Comparison of ENCODE assay signal across 14 cellular contexts in the genomic region with DNA sequence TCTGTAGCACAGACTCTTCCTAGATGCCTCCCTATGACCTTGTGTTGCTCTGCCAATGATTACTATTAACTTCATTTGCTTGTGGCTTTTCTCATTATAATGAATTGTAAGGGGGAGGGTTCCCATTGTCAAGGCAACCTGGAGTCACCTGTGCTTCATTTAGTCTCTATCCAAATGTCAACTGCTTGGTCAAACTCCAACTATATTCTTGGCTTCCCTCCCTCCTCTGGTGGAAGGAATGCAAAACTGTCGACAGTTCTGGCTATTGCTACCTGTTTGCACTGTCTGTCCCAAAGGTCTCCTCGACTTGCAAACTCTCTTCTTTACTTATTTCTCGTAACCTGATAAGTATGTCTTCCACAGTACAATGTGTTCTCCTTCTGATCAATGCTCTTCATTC.
DNase-seq lines count a peak whose midpoint lies in the region; ATAC-seq and TF ChIP-seq lines count a peak whose summit lies in the region.
"Had no signal": no experiment of that assay in that cellular context is flagged by ENCODE, and none has a peak within 500 bp of the region (broad histone marks: within the 10 kb centered on the region; RNA-seq: fewer than 3 reads in every experiment).

No MANE protein-coding gene starts in this region.

- H3K56ac ChIP-seq in H9 (ENCODE audit: insufficient read length, low read depth, low read length), result no peak overlapping the region

- no peaks in the 10 kb centered on the region; the same call in 1 of the 2 replicates for H3K4me1 ChIP-seq in H9 (ENCODE audit: insufficient read depth, low read length)

- WGBS in H9 (ENCODE audit: extremely low coverage, insufficient read length, low lambda C conversion rate), result no CpG with 5 or more reads among the region's 3 CpGs

- peaks cover 11 to 14% of the 10 kb centered on the region in 2 experiments for H3K4me1 Mint-ChIP-seq in H9
- H3K4me1 Mint-ChIP-seq in WTC11, result peaks cover 11% of the 10 kb centered on the region
- no peaks in the 10 kb centered on the region for H3K4me1 Mint-ChIP-seq in progenitor cell of endocrine pancreas (ENCODE audit: low read depth)
- H3K4me1 Mint-ChIP-seq: CD4-positive, alpha-beta memory T cell had no signal

- H2BK15ac ChIP-seq in H9 (ENCODE audit: low read depth, low read length), result no peak overlapping the region

- H3K79me1 ChIP-seq in H9 (ENCODE audit: insufficient read depth, low read depth, low read length, poor library complexity, severe bottlenecking), result no peaks in the 10 kb centered on the region

- H3K23me2 ChIP-seq in H9 (ENCODE audit: insufficient read length, low read depth, low read length, poor library complexity, severe bottlenecking), result no peaks in the 10 kb centered on the region

- H2BK12ac ChIP-seq in H9 (ENCODE audit: insufficient read length, low read depth, low read length), result no peak overlapping the region

- H3K14ac ChIP-seq in H9 (ENCODE audit: insufficient read depth, low read length), result no peak overlapping the region

- H3T11ph ChIP-seq in H9 (ENCODE audit: low read length), result no peak overlapping the region

- H2AK5ac ChIP-seq in H9 (ENCODE audit: insufficient read length, low read length), result no peak overlapping the region

- H3K27me3 Mint-ChIP-seq in H9 (ENCODE audit: low read depth), result peaks cover 2% of the 10 kb centered on the region; the same call in 1 of the 2 replicates
- no peaks in the 10 kb centered on the region for H3K27me3 Mint-ChIP-seq in WTC11 (ENCODE audit: low read depth)
- no peaks in the 10 kb centered on the region for H3K27me3 Mint-ChIP-seq in progenitor cell of endocrine pancreas

- H4K20me1 ChIP-seq in H9 (ENCODE audit: control insufficient read depth, insufficient read depth, insufficient read length), result no peaks in the 10 kb centered on the region

- no peak overlapping the region for H3K27ac Mint-ChIP-seq in H9
- no peak overlapping the region for H3K27ac Mint-ChIP-seq in WTC11
- H3K27ac Mint-ChIP-seq in progenitor cell of endocrine pancreas, result no peak overlapping the region
- H3K27ac Mint-ChIP-seq: brain; CD4-positive, alpha-beta memory T cell had no signal

- H4K5ac ChIP-seq in H9 (ENCODE audit: insufficient read length, low read depth, low read length), result no peak overlapping the region

- peak; percentile 89 for ATAC-seq in WTC11
- ATAC-seq in GM18511 (IDR thresholded peaks at IDR 0.05; ENCODE audit: unreplicated experiment), result no peak
- no peak for ATAC-seq in HG03520 (IDR thresholded peaks at IDR 0.05; ENCODE audit: unreplicated experiment)
- ATAC-seq in GM19455 (IDR thresholded peaks at IDR 0.05; ENCODE audit: unreplicated experiment), result no peak

- DNase-seq in H9 (peak; percentile 60), WTC11 (ENCODE audit: low spot score) (peak; percentile 46), iPS-NIHi11 (ENCODE audit: low spot score) (peak; percentile 63), progenitor cell of endocrine pancreas (ENCODE audit: low spot score, unreplicated experiment) (no peak)
- DNase-seq: CD4-positive, alpha-beta memory T cell; head of caudate nucleus; KBM-7; NCI-H2029; retina; T-helper 2 cell had no signal

- H2BK5ac ChIP-seq in H9 (ENCODE audit: insufficient read length, low read length), result no peak overlapping the region

- no peak overlapping the region for H3K27ac ChIP-seq in H9 (ENCODE audit: insufficient read length, low read depth, low read length)

- H3K4me2 ChIP-seq in H9 (ENCODE audit: insufficient read depth, insufficient read length, low read length), result no peak overlapping the region

- no peaks in the 10 kb centered on the region for H3K9me3 ChIP-seq in H9 (ENCODE audit: control insufficient read depth, low read depth, low read length)

- no peaks in the 10 kb centered on the region for H3K27me3 ChIP-seq in H9 (ENCODE audit: insufficient read depth, low read length)

- no peak overlapping the region for H4K8ac ChIP-seq in H9 (replicated peaks; ENCODE audit: insufficient read length, low read depth, low read length)

- H2BK120ac ChIP-seq in H9 (ENCODE audit: low read depth, low read length, poor library complexity, severe bottlenecking), result no peak overlapping the region

- no peak overlapping the region for H3K18ac ChIP-seq in H9 (ENCODE audit: insufficient read length, low read depth, low read length)

- no peak overlapping the region for H2AFZ ChIP-seq in H9 (ENCODE audit: low read length)

- CTCF ChIA-PET in WTC11 (lab: Charles Lee), result interaction anchor here (0.9 to 1.2 kb wide), 2 partner anchors 26 to 90 kb away, joined by 3 to 4 read pairs; no protein-coding TSS in a partner anchor

- H3K9me3 Mint-ChIP-seq in H9, result no peaks in the 10 kb centered on the region
- no peaks in the 10 kb centered on the region for H3K9me3 Mint-ChIP-seq in WTC11
- no peaks in the 10 kb centered on the region for H3K9me3 Mint-ChIP-seq in progenitor cell of endocrine pancreas (ENCODE audit: low read depth)
- H3K9me3 Mint-ChIP-seq: brain; CD4-positive, alpha-beta memory T cell had no signal

- H3K79me2 ChIP-seq in H9 (ENCODE audit: insufficient read depth, low read length), result no peaks in the 10 kb centered on the region

- no peak overlapping the region for H3K4ac ChIP-seq in H9 (ENCODE audit: low read depth, low read length)

- H3K9ac ChIP-seq in H9 (ENCODE audit: extremely low read depth, insufficient read length, low read length), result no peak overlapping the region

- H3K36me3 Mint-ChIP-seq in H9 (ENCODE audit: insufficient read depth in 1 of 3, low read depth in 3 of 3) (no peaks in the 10 kb centered on the region), WTC11 (no peaks in the 10 kb centered on the region), progenitor cell of endocrine pancreas (ENCODE audit: insufficient read depth) (no peaks in the 10 kb centered on the region)
- H3K36me3 Mint-ChIP-seq: CD4-positive, alpha-beta memory T cell had no signal

- H3K23ac ChIP-seq in H9 (ENCODE audit: insufficient read length, low read depth, low read length), result no peak overlapping the region

- no peak overlapping the region for H4K91ac ChIP-seq in H9 (ENCODE audit: insufficient read length, low read depth, low read length)

- POLR2A ChIA-PET in WTC11 (lab: Charles Lee), result no interaction called here

- peak; percentile 78 for TF ChIP-seq CTCF in H9 (conservative IDR thresholded peaks at IDR 0.05)
- peak; percentile 57 for TF ChIP-seq CTCF in WTC11 (IDR thresholded peaks at IDR 0.05)
- peak; percentile 68 for TF ChIP-seq CTCF in progenitor cell of endocrine pancreas (IDR thresholded peaks at IDR 0.05; ENCODE audit: unreplicated experiment)

- no peak overlapping the region for H2BK20ac ChIP-seq in H9 (ENCODE audit: low read depth, low read length, poor library complexity, severe bottlenecking)

- H3K4me3 Mint-ChIP-seq in H9 (no peak overlapping the region), WTC11 (no peak overlapping the region), progenitor cell of endocrine pancreas (ENCODE audit: low read depth) (no peak overlapping the region)
- H3K4me3 Mint-ChIP-seq: brain; CD4-positive, alpha-beta memory T cell had no signal

TF ChIP-seq in WTC11, 78 proteins besides CTCF, POLR2A, EP300 and RAD21:
- TF ChIP-seq ZNF423 (CRISPR knock-in tag; IDR thresholded peaks at IDR 0.05) (no peak), TEAD1 (CRISPR knock-in tag; IDR thresholded peaks at IDR 0.05) (peak; percentile 99; the same call in 1 of the 2 replicates), PRRX2 (CRISPR knock-in tag; IDR thresholded peaks at IDR 0.05) (no peak), JAZF1 (CRISPR knock-in tag; IDR thresholded peaks at IDR 0.05) (no peak), TEAD4 (CRISPR knock-in tag; IDR thresholded peaks at IDR 0.05) (peak; percentile 86)
- TF ChIP-seq, protein P1, sequence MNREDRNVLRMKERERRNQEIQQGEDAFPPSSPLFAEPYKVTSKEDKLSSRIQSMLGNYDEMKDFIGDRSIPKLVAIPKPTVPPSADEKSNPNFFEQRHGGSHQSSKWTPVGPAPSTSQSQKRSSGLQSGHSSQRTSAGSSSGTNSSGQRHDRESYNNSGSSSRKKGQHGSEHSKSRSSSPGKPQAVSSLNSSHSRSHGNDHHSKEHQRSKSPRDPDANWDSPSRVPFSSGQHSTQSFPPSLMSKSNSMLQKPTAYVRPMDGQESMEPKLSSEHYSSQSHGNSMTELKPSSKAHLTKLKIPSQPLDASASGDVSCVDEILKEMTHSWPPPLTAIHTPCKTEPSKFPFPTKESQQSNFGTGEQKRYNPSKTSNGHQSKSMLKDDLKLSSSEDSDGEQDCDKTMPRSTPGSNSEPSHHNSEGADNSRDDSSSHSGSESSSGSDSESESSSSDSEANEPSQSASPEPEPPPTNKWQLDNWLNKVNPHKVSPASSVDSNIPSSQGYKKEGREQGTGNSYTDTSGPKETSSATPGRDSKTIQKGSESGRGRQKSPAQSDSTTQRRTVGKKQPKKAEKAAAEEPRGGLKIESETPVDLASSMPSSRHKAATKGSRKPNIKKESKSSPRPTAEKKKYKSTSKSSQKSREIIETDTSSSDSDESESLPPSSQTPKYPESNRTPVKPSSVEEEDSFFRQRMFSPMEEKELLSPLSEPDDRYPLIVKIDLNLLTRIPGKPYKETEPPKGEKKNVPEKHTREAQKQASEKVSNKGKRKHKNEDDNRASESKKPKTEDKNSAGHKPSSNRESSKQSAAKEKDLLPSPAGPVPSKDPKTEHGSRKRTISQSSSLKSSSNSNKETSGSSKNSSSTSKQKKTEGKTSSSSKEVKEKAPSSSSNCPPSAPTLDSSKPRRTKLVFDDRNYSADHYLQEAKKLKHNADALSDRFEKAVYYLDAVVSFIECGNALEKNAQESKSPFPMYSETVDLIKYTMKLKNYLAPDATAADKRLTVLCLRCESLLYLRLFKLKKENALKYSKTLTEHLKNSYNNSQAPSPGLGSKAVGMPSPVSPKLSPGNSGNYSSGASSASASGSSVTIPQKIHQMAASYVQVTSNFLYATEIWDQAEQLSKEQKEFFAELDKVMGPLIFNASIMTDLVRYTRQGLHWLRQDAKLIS (CRISPR knock-in tag; IDR thresholded peaks at IDR 0.05; ENCODE audit: borderline replicate concordance), result no peak
- TF ChIP-seq, protein P2, sequence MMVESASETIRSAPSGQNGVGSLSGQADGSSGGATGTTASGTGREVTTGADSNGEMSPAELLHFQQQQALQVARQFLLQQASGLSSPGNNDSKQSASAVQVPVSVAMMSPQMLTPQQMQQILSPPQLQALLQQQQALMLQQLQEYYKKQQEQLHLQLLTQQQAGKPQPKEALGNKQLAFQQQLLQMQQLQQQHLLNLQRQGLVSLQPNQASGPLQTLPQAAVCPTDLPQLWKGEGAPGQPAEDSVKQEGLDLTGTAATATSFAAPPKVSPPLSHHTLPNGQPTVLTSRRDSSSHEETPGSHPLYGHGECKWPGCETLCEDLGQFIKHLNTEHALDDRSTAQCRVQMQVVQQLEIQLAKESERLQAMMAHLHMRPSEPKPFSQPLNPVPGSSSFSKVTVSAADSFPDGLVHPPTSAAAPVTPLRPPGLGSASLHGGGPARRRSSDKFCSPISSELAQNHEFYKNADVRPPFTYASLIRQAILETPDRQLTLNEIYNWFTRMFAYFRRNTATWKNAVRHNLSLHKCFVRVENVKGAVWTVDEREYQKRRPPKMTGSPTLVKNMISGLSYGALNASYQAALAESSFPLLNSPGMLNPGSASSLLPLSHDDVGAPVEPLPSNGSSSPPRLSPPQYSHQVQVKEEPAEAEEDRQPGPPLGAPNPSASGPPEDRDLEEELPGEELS (CRISPR knock-in tag; IDR thresholded peaks at IDR 0.05), result no peak
